In the genomic region with DNA sequence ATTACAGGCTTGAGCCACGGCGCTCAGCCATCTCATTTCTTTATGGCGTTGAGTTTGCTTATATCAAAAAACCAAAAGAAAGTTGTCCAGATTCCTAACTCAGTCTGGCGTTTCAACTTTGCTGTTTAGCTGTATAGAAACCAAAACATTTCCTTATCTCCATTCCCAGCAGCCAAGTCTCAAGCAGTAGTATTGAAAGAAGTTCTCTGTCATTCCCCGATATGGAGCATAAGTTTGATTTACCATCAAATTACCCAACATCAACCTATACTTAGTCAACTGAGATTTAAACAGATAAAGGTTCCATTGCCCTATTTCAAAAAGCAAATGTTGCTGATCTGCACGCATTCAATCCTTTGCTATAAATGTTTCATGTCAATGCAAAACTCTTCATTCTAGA, we compare ENCODE assay signal across 10 cellular contexts. TPM values are rescaled to one million over a fixed set of nuclear protein-coding genes. Genes with fewer than 3 reads are reported as not detected.
"Had no signal": no experiment of that assay in that cellular context is flagged by ENCODE, and none has a peak within 500 bp of the region (broad histone marks: within the 10 kb centered on the region; RNA-seq: fewer than 3 reads in every experiment).

No MANE protein-coding gene starts in this region.

- ATAC-seq: GM23338, HepG2 had no signal

- H3K4me3 Mint-ChIP-seq: GM23338, H9, HFFc6, IgD-negative memory B cell had no signal

- DNase-seq: H9, HCEC 1CT, HFFc6, KG1 had no signal

- H2AFZ ChIP-seq: GM23338 had no signal

- H3K27ac Mint-ChIP-seq: GM23338, H9, HFFc6, IgD-negative memory B cell had no signal

- H3K27me3 Mint-ChIP-seq: IgD-negative memory B cell had no signal

- FAIRE-seq: H1, H54, HepG2 had no signal

- H3K4me3 ChIP-seq: GM23338 had no signal

- H3K9me3 Mint-ChIP-seq: GM23338, H9, HFFc6, IgD-negative memory B cell had no signal

- H3K4me2 ChIP-seq: GM23338 had no signal

- H3K27ac ChIP-seq: HL-60 had no signal

RNA-seq across cellular contexts. Expression of a gene that starts 42.6 kb away (rescaled TPM):
- total RNA-seq: GM23338, H1, H9, HepG2 had no signal
- polyA plus RNA-seq: H1, HepG2 had no signal

RNA-seq across cellular contexts. Expression of a gene that starts 50.2 kb away (rescaled TPM):
- total RNA-seq: GM23338, H1, H9, HepG2 had no signal
- polyA plus RNA-seq: H1, HepG2 had no signal
